Comparison of ENCODE assay signal across 8 cellular contexts in genomic region chr20:8132015-8132631, GRCh38. TPM values are rescaled to one million over a fixed set of nuclear protein-coding genes. Genes with fewer than 3 reads are reported as not detected.
A peak's percentile ranks its signal among the peaks of the same experiment; 100 is the strongest.
DNase-seq lines count a peak whose midpoint lies in the region; ATAC-seq, FAIRE-seq and TF ChIP-seq lines count a peak whose summit lies in the region.

Gene PLCB1, plus strand, starts transcription at chr20:8132266. Its CDS starts 386 bp downstream, at chr20:8132652.

- peak within 1 kb of the TSS; percentile 60 for H3K4me3 ChIP-seq in A549

- FAIRE-seq in A549 (lab: Jason Lieb, UNC) = no peak

- peak; percentile 78 for TF ChIP-seq CTCF in A549 (IDR thresholded peaks at IDR 0.05)

- peak within 1 kb of the TSS; percentile 40 to 73; a peak in 4 of 6 replicates for H3K27ac ChIP-seq in A549

- POLR2A ChIA-PET in A549 (lab: Yijun Ruan, JAX) = no interaction called here

- DNase-seq in A549 (ENCODE audit: low read depth in 1 of 2, low spot score in 1 of 2) = peak; percentile 73 to 82
- peak; percentile 87 to 93 for DNase-seq in NCI-H446 (lab: John Stamatoyannopoulos, UW)
- peak; percentile 66 for DNase-seq in activated CD4-positive, alpha-beta T cell treated with anti-CD3 and anti-CD28 coated beads, Interleukin-2, amount 50 U/mL, for 1 hour
- peak; percentile 81 for DNase-seq in dedifferentiated amniotic fluid mesenchymal stem cell (ENCODE audit: extremely low spot score)
- DNase-seq in left kidney (ENCODE audit: low read depth, low spot score) = peak; percentile 96
- peak; percentile 73 for DNase-seq in stimulated activated CD4-positive, alpha-beta T cell treated with anti-CD3 and anti-CD28 coated beads, Interleukin-1b, Interleukin-23, amount 100 ng/mL, for 48 hours

- CTCF ChIA-PET in A549 (lab: Yijun Ruan, JAX) = interaction anchor here (0.6 to 3.0 kb wide), 19 partner anchors 9 to 590 kb away, joined by 3 to 26 read pairs (median 4); no protein-coding TSS in a partner anchor

- no peaks in the 10 kb centered on the region; the same call in 2 of the 3 replicates for H3K4me1 ChIP-seq in A549

- ATAC-seq in A549 (peak; percentile 97 to 99), GM18861 (IDR thresholded peaks at IDR 0.05; ENCODE audit: unreplicated experiment) (peak; percentile 78), HG03135 (IDR thresholded peaks at IDR 0.05; ENCODE audit: unreplicated experiment) (peak; percentile 71)

- H3K4me2 ChIP-seq in A549 = peak within 1 kb of the TSS; percentile 96

- WGBS in A549 (ENCODE audit: missing lambda C conversion rate) = 11% methylated on average over 17 of the region's 71 CpGs

- H3K9me3 ChIP-seq in A549 = no peaks in the 10 kb centered on the region

- peak; percentile 84 to 98 for TF ChIP-seq RAD21 in A549 (conservative IDR thresholded peaks at IDR 0.05 in 1 of 2, IDR thresholded peaks at IDR 0.05 in 1 of 2)

- no peak for TF ChIP-seq POLR2A in A549 (IDR thresholded peaks at IDR 0.05; ENCODE audit: low read length)

- TF ChIP-seq EP300 in A549 (IDR thresholded peaks at IDR 0.05) = no peak

TF ChIP-seq in A549, 52 proteins besides CTCF, POLR2A, EP300 and RAD21:
- peak; percentile 48; the same call in 1 of the 2 replicates for TF ChIP-seq MAX (IDR thresholded peaks at IDR 0.05)
- no peak for TF ChIP-seq MYC (IDR thresholded peaks at IDR 0.05; ENCODE audit: borderline replicate concordance, low read length)
- peak; percentile 93 for TF ChIP-seq SMC3 (IDR thresholded peaks at IDR 0.05)
TF ChIP-seq in A549: peak in this region for 2.

RNA-seq across cellular contexts. Expression of gene PLCB1, which starts in this region (rescaled TPM):
- polyA plus RNA-seq in A549 (2011; rRNA removed) (5.9 and 6.3 TPM in 2 replicates), A549 (2017; fragmentation: RNase III; extraction: RNeasy Plus Mini Kit Qiagen cat#74134 plus additional on column Dnase treatment) (0.60 to 1.0 TPM (median 0.97 TPM) in 3 replicates)
- 0.32 and 0.47 TPM in 2 replicates for polyA plus RNA-seq in A549 (2012; cell fraction: cytosol; rRNA removed)
- polyA plus RNA-seq in A549 (2012; cell fraction: nucleus; rRNA removed) = 0.25 and 0.56 TPM in 2 replicates
- 6.5 and 10.2 TPM in 2 replicates for polyA minus RNA-seq in A549 (2011; rRNA and poly(A)+ RNA removed)

Comparison
In these comparisons a context has a peak if more than half of its experiments do, and no peak if none do; other contexts are left out.
1. Peak in every context shown above with its lines: DNase-seq, ATAC-seq, H3K4me3 ChIP-seq and H3K27ac ChIP-seq.